In genomic region chr1:207822602-207823451, GRCh38 we compare ENCODE assay signal across 8 cellular contexts.
DNase-seq lines count a peak whose midpoint lies in the region; ATAC-seq, FAIRE-seq and TF ChIP-seq lines count a peak whose summit lies in the region.

No MANE protein-coding gene starts in this region.

- TF ChIP-seq POLR2A in GM18951 (IDR thresholded peaks at IDR 0.05; ENCODE audit: extremely low read depth, insufficient read depth, insufficient read length): peak; percentile 62

- TF ChIP-seq CTCF in BJ (IDR thresholded peaks at IDR 0.05; ENCODE audit: insufficient read depth, low read depth, low read length) (no peak), bronchial epithelial cell (IDR thresholded peaks at IDR 0.05; ENCODE audit: insufficient read depth, low read length, severe bottlenecking) (no peak)

- ATAC-seq in HG03103 (IDR thresholded peaks at IDR 0.05; ENCODE audit: low read depth, unreplicated experiment): peak; percentile 65

- H3K27me3 ChIP-seq in BJ (ENCODE audit: control insufficient read depth, insufficient read depth, low read length): no peaks in the 10 kb centered on the region
- H3K27me3 ChIP-seq in bronchial epithelial cell (ENCODE audit: control insufficient read depth, insufficient read depth, low read length): no peaks in the 10 kb centered on the region
- no peaks in the 10 kb centered on the region for H3K27me3 ChIP-seq in HAP-1 (ENCODE audit: low read depth)

- no peaks in the 10 kb centered on the region for H3K9me3 ChIP-seq in HAP-1

- POLR2A ChIA-PET in BJ (lab: Charles Lee): interaction anchor here (0.6 kb wide), 1 partner anchor 140 kb away, joined by 17 read pairs; no protein-coding TSS in a partner anchor

- H3K4me1 ChIP-seq in HAP-1: no peaks in the 10 kb centered on the region

- in situ Hi-C loops in GM18951 (cut with MboI; ENCODE audit: low sequenced_read_pairs, unreplicated experiment) (no loop called here), HAP-1 (cut with MboI; ENCODE audit: low sequenced_read_pairs) (no loop called here)

- H3K4me3 ChIP-seq in BJ (ENCODE audit: low read depth, low read length): peak overlapping the region; percentile 50
- H3K4me3 ChIP-seq in bronchial epithelial cell (ENCODE audit: low read depth, low read length): peak overlapping the region; percentile 22
- H3K4me3 ChIP-seq in HAP-1: no peak overlapping the region

- CTCF ChIA-PET in BJ (lab: Yijun Ruan, JAX): interaction anchor here (0.6 to 20.7 kb wide), 6 partner anchors 8 to 203 kb away, joined by 3 to 332 read pairs (median 8); no protein-coding TSS in a partner anchor

- H3K36me3 ChIP-seq in BJ (ENCODE audit: control insufficient read depth, insufficient read depth, low read length): peaks cover 2% of the 10 kb centered on the region; the same call in 1 of the 2 replicates
- H3K36me3 ChIP-seq in bronchial epithelial cell (ENCODE audit: control insufficient read depth, insufficient read depth, low read length): peaks cover 7% of the 10 kb centered on the region
- H3K36me3 ChIP-seq in HAP-1 (replicated peaks): peaks cover 3% of the 10 kb centered on the region

- DNase-seq in BJ (ENCODE audit: low read depth) (no peak), T-helper 22 cell (ENCODE audit: low read depth) (peak; percentile 45), bronchial epithelial cell (ENCODE audit: low read depth) (no peak), left kidney (ENCODE audit: low read depth, low spot score) (peak; percentile 65), HAP-1 (ENCODE audit: low spot score in 2 of 2) (no peak)
- peak; percentile 76 for DNase-seq in stimulated activated CD4-positive, alpha-beta T cell treated with anti-CD3 and anti-CD28 coated beads, Interleukin-4, amount 100 ng/mL, for 24 hours

- no peak for FAIRE-seq in bronchial epithelial cell (lab: Jason Lieb, UNC)

Comparison
In these comparisons a context has a peak if more than half of its experiments do, and no peak if none do; other contexts are left out.
1. DNase-seq: peak in T-helper 22 cell (single experiment), left kidney (single experiment) and stimulated activated CD4-positive, alpha-beta T cell treated with anti-CD3 and anti-CD28 coated beads, Interleukin-4, amount 100 ng/mL, for 24 hours (single experiment); none in BJ (single experiment), bronchial epithelial cell (single experiment) and HAP-1 (0 of 2).